Comparison of ENCODE assay signal across 1 cellular context in genomic region chr14:61179776-61180398, GRCh38.
TF ChIP-seq lines count a peak whose summit lies in the region.

No MANE protein-coding gene starts in this region.

TF ChIP-seq in SK-N-SH treated with all-trans-retinoic acid at 6 μM for 48 hours, 23 proteins besides CTCF, POLR2A, EP300 and RAD21 (continued from another document):
- TF ChIP-seq TSHZ2 (CRISPR knock-in tag; IDR thresholded peaks at IDR 0.05) (no peak), ISL1 (CRISPR knock-in tag; IDR thresholded peaks at IDR 0.05) (no peak), GLIS3 (CRISPR knock-in tag; IDR thresholded peaks at IDR 0.05) (no peak), PATZ1 (CRISPR knock-in tag; IDR thresholded peaks at IDR 0.05; ENCODE audit: borderline replicate concordance) (no peak), BACH2 (CRISPR knock-in tag; IDR thresholded peaks at IDR 0.05; ENCODE audit: borderline replicate concordance) (no peak)
